33 cellular contexts compared by ENCODE assay signal in genomic region chr14:58128416-58128815, GRCh38. TPM values are rescaled to one million over a fixed set of nuclear protein-coding genes. Genes with fewer than 3 reads are reported as not detected.
"Had no signal": no experiment of that assay in that cellular context is flagged by ENCODE, and none has a peak within 500 bp of the region (broad histone marks: within the 10 kb centered on the region; RNA-seq: fewer than 3 reads in every experiment).

No MANE protein-coding gene starts in this region.

- H3K4me1 Mint-ChIP-seq: activated B cell treated with CpG ODN at 0.5 μM for 24 hours; activated CD4-positive, alpha-beta T cell treated with anti-CD3 and anti-CD28 coated beads, Interleukin-2, amount 10 ng/mL, durations not matched to agents 24 days and 14 days; activated CD8-positive, alpha-beta memory T cell treated with anti-CD3 and anti-CD28 coated beads, Interleukin-2, amount 10 ng/mL, durations not matched to agents 7 days and 5 days; activated naive CD4-positive, alpha-beta T cell treated with anti-CD3 and anti-CD28 coated beads, Interleukin-2, amount 10 ng/mL, durations not matched to agents 7 days and 5 days; activated naive CD4-positive, alpha-beta T cell treated with anti-CD3 and anti-CD28 coated beads, Interleukin-2, amount 50 U/mL, for 24 hours; activated naive CD8-positive, alpha-beta T cell treated with anti-CD3 and anti-CD28 coated beads, Interleukin-2, amount 10 ng/mL, durations not matched to agents 7 days and 5 days; activated naive CD8-positive, alpha-beta T cell treated with anti-CD3 and anti-CD28 coated beads, Interleukin-2, amount 50 U/mL, for 24 hours; brain had no signal

- H3K27me3 Mint-ChIP-seq: activated naive CD4-positive, alpha-beta T cell treated with anti-CD3 and anti-CD28 coated beads, Interleukin-2, amount 50 U/mL, for 24 hours; activated naive CD8-positive, alpha-beta T cell treated with anti-CD3 and anti-CD28 coated beads, Interleukin-2, amount 50 U/mL, for 24 hours; brain had no signal

- H3K27ac ChIP-seq: ascending aorta, VCaP had no signal

- H3K4me3 Mint-ChIP-seq: activated B cell treated with CpG ODN at 0.5 μM for 24 hours; activated CD4-positive, alpha-beta memory T cell treated with anti-CD3 and anti-CD28 coated beads for 36 hours; activated CD4-positive, alpha-beta T cell treated with anti-CD3 and anti-CD28 coated beads, Interleukin-2, amount 10 ng/mL, durations not matched to agents 24 days and 14 days; activated CD8-positive, alpha-beta memory T cell treated with anti-CD3 and anti-CD28 coated beads, Interleukin-2, amount 10 ng/mL, durations not matched to agents 7 days and 5 days; activated CD8-positive, alpha-beta T cell treated with anti-CD3 and anti-CD28 coated beads, Interleukin-2, amount 10 ng/mL, durations not matched to agents 7 days and 5 days; activated naive CD4-positive, alpha-beta T cell treated with anti-CD3 and anti-CD28 coated beads, Interleukin-2, amount 10 ng/mL, durations not matched to agents 7 days and 5 days; activated naive CD4-positive, alpha-beta T cell treated with anti-CD3 and anti-CD28 coated beads, Interleukin-2, amount 50 U/mL, for 24 hours; activated naive CD8-positive, alpha-beta T cell; activated naive CD8-positive, alpha-beta T cell treated with anti-CD3 and anti-CD28 coated beads, Interleukin-2, amount 10 ng/mL, durations not matched to agents 7 days and 5 days; activated naive CD8-positive, alpha-beta T cell treated with anti-CD3 and anti-CD28 coated beads, Interleukin-2, amount 50 U/mL, for 24 hours; activated T-cell treated with anti-CD3 and anti-CD28 coated beads, Interleukin-2, amount 50 U/mL, for 24 hours; brain; T-helper 2 cell treated with Interferon-gamma antibody and Interleukin-4, amounts not matched to agents 5 μg/mL and 100 μg/mL, for 36 hours had no signal

- ATAC-seq: activated CD8-positive, alpha-beta memory T cell treated with anti-CD3 and anti-CD28 coated beads, Interleukin-2, amount 10 ng/mL, durations not matched to agents 7 days and 5 days; activated CD8-positive, alpha-beta T cell treated with anti-CD3 and anti-CD28 coated beads, Interleukin-2, amount 10 ng/mL, durations not matched to agents 7 days and 5 days; activated naive CD8-positive, alpha-beta T cell treated with anti-CD3 and anti-CD28 coated beads, Interleukin-2, amount 50 U/mL, for 24 hours had no signal

- DNase-seq: activated B cell treated with CpG ODN at 0.5 μM for 24 hours; activated CD4-positive, alpha-beta memory T cell treated with anti-CD3 and anti-CD28 coated beads for 36 hours; activated CD4-positive, alpha-beta T cell treated with anti-CD3 and anti-CD28 coated beads for 4 hours; activated CD4-positive, alpha-beta T cell treated with anti-CD3 and anti-CD28 coated beads, Interleukin-2, amount 10 ng/mL, durations not matched to agents 24 days and 14 days; activated CD4-positive, alpha-beta T cell treated with anti-CD3 and anti-CD28 coated beads, Interleukin-2, amount 50 U/mL, for 1 hour; activated CD4-positive, alpha-beta T cell treated with anti-CD3 and anti-CD28 coated beads, Interleukin-2, amount 50 U/mL, for 4 hours; activated CD4-positive, CD25-positive, alpha-beta regulatory T cell treated with anti-CD3 and anti-CD28 coated beads, Interleukin-2, amount 50 U/mL, for 72 hours; activated CD8-positive, alpha-beta memory T cell treated with anti-CD3 and anti-CD28 coated beads for 24 hours; activated CD8-positive, alpha-beta memory T cell treated with anti-CD3 and anti-CD28 coated beads, Interleukin-2, amount 10 ng/mL, durations not matched to agents 7 days and 5 days; activated CD8-positive, alpha-beta memory T cell treated with anti-CD3 and anti-CD28 coated beads, Interleukin-2, amount 50 U/mL, for 48 hours; activated CD8-positive, alpha-beta T cell treated with anti-CD3 and anti-CD28 coated beads, Interleukin-2, amount 10 ng/mL, durations not matched to agents 7 days and 5 days; activated effector memory CD4-positive, alpha-beta T cell treated with Interleukin-2 at 50 U/mL for 16 hours; activated gamma-delta T cell; activated naive CD4-positive, alpha-beta T cell treated with anti-CD3 and anti-CD28 coated beads, Interleukin-2, amount 10 ng/mL, durations not matched to agents 7 days and 5 days; activated naive CD4-positive, alpha-beta T cell treated with Interleukin-2 at 50 U/mL for 16 hours; activated naive CD8-positive, alpha-beta T cell treated with anti-CD3 and anti-CD28 coated beads, Interleukin-2, amount 10 ng/mL, durations not matched to agents 7 days and 5 days; activated naive CD8-positive, alpha-beta T cell treated with anti-CD3 and anti-CD28 coated beads, Interleukin-2, amount 50 U/mL, for 24 hours; activated T-cell treated with anti-CD3 and anti-CD28 coated beads, Interleukin-2, amount 50 U/mL, for 24 hours; activated T-cell treated with anti-CD3 and anti-CD28 coated beads, Interleukin-2, amount 50 U/mL, for 48 hours; amygdala; anterior cingulate cortex; central memory CD4-positive, alpha-beta T cell; T-helper 2 cell; T-helper 9 cell had no signal

- H3K27ac Mint-ChIP-seq: activated B cell treated with CpG ODN at 0.5 μM for 24 hours; activated CD4-positive, alpha-beta memory T cell treated with anti-CD3 and anti-CD28 coated beads for 36 hours; activated CD4-positive, alpha-beta T cell treated with anti-CD3 and anti-CD28 coated beads, Interleukin-2, amount 10 ng/mL, durations not matched to agents 24 days and 14 days; activated CD8-positive, alpha-beta memory T cell treated with anti-CD3 and anti-CD28 coated beads, Interleukin-2, amount 10 ng/mL, durations not matched to agents 7 days and 5 days; activated CD8-positive, alpha-beta T cell treated with anti-CD3 and anti-CD28 coated beads, Interleukin-2, amount 10 ng/mL, durations not matched to agents 7 days and 5 days; activated naive CD4-positive, alpha-beta T cell treated with anti-CD3 and anti-CD28 coated beads, Interleukin-2, amount 10 ng/mL, durations not matched to agents 7 days and 5 days; activated naive CD4-positive, alpha-beta T cell treated with anti-CD3 and anti-CD28 coated beads, Interleukin-2, amount 50 U/mL, for 24 hours; activated naive CD8-positive, alpha-beta T cell; activated naive CD8-positive, alpha-beta T cell treated with anti-CD3 and anti-CD28 coated beads, Interleukin-2, amount 10 ng/mL, durations not matched to agents 7 days and 5 days; activated naive CD8-positive, alpha-beta T cell treated with anti-CD3 and anti-CD28 coated beads, Interleukin-2, amount 50 U/mL, for 24 hours; activated T-cell treated with anti-CD3 and anti-CD28 coated beads, Interleukin-2, amount 50 U/mL, for 24 hours; activated T-helper 2 cell treated with anti-CD3 and anti-CD28 coated beads, Interferon-gamma antibody, Interleukin-2, Interleukin-4, amounts not matched to agents 10 μg/mL and 5 μg/mL and 100 μg/mL, durations not matched to agents 14 hours and 24 hours and 36 hours; T-helper 2 cell treated with Interferon-gamma antibody and Interleukin-4, amounts not matched to agents 5 μg/mL and 100 μg/mL, for 36 hours had no signal

- H3K36me3 Mint-ChIP-seq: activated CD8-positive, alpha-beta memory T cell treated with anti-CD3 and anti-CD28 coated beads, Interleukin-2, amount 10 ng/mL, durations not matched to agents 7 days and 5 days; activated naive CD4-positive, alpha-beta T cell treated with anti-CD3 and anti-CD28 coated beads, Interleukin-2, amount 10 ng/mL, durations not matched to agents 7 days and 5 days; activated naive CD8-positive, alpha-beta T cell; activated naive CD8-positive, alpha-beta T cell treated with anti-CD3 and anti-CD28 coated beads, Interleukin-2, amount 10 ng/mL, durations not matched to agents 7 days and 5 days had no signal

- H3K4me3 ChIP-seq: ascending aorta had no signal

- H3K9me3 ChIP-seq: ascending aorta had no signal

- H3K27me3 ChIP-seq: ascending aorta had no signal

- FAIRE-seq: colon, TTC549 had no signal

RNA-seq across cellular contexts. Expression of gene ARMH4, which starts 23.6 kb away (rescaled TPM):
- total RNA-seq: activated B cell treated with CpG ODN at 0.5 μM for 24 hours; activated CD4-positive, alpha-beta T cell treated with anti-CD3 and anti-CD28 coated beads, Interleukin-2, amount 10 ng/mL, durations not matched to agents 24 days and 14 days; activated CD8-positive, alpha-beta memory T cell treated with anti-CD3 and anti-CD28 coated beads, Interleukin-2, amount 10 ng/mL, durations not matched to agents 7 days and 5 days; activated CD8-positive, alpha-beta T cell treated with anti-CD3 and anti-CD28 coated beads, Interleukin-2, amount 10 ng/mL, durations not matched to agents 7 days and 5 days; activated naive CD8-positive, alpha-beta T cell treated with anti-CD3 and anti-CD28 coated beads, Interleukin-2, amount 10 ng/mL, durations not matched to agents 7 days and 5 days had no signal
